ENCODE assay signal across 30 cellular contexts in the genomic region with DNA sequence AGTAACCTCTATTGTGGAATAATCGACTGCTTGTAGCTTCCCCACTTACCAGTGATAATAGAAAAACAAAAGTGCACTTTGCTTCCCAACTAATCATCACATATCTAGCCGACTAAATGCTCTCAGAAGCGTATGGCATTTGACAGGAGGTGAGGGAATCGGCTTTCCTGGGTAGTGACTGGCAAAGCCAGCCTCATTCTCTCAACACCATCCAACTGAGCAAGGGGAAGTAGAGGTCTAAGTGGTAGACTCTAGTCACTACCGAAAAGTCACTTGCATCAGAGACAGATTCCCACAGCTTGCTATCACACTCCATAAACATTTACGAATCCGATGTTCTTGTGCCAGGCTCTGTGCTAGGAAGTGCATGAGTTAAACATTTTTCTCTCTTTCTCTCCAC. TPM values are rescaled to one million over a fixed set of nuclear protein-coding genes. Genes with fewer than 3 reads are reported as not detected.
"Had no signal": no experiment of that assay in that cellular context is flagged by ENCODE, and none has a peak within 500 bp of the region (broad histone marks: within the 10 kb centered on the region; RNA-seq: fewer than 3 reads in every experiment).

No MANE protein-coding gene starts in this region.

- H3K36me3 ChIP-seq: ascending aorta, breast epithelium, cardiac muscle cell, colonic mucosa, gastrocnemius medialis had no signal

- H3K27ac ChIP-seq: ascending aorta, breast epithelium, colonic mucosa, foreskin keratinocyte, gastrocnemius medialis had no signal

- H3K4me3 ChIP-seq: ascending aorta, breast epithelium, cardiac muscle cell, colonic mucosa, gastrocnemius medialis had no signal

- DNase-seq: activated CD4-positive, alpha-beta memory T cell treated with anti-CD3 and anti-CD28 coated beads for 36 hours; activated CD4-positive, alpha-beta T cell treated with anti-CD3 and anti-CD28 coated beads for 36 hours; activated CD4-positive, alpha-beta T cell treated with anti-CD3 and anti-CD28 coated beads, Interleukin-2, amount 10 ng/mL, durations not matched to agents 24 days and 14 days; activated CD4-positive, CD25-positive, alpha-beta regulatory T cell; activated CD4-positive, CD25-positive, alpha-beta regulatory T cell treated with anti-CD3 and anti-CD28 coated beads, Interleukin-2, amount 50 U/mL, for 72 hours; activated CD8-positive, alpha-beta memory T cell treated with anti-CD3 and anti-CD28 coated beads, Interleukin-2, amount 10 ng/mL, durations not matched to agents 7 days and 5 days; activated CD8-positive, alpha-beta memory T cell treated with anti-CD3 and anti-CD28 coated beads, Interleukin-2, amount 50 U/mL, for 4 hours; activated CD8-positive, alpha-beta T cell treated with anti-CD3 and anti-CD28 coated beads, Interleukin-2, amount 10 ng/mL, durations not matched to agents 7 days and 5 days; activated effector memory CD4-positive, alpha-beta T cell treated with anti-CD3 and anti-CD28 coated beads, Interleukin-2, amount 50 U/mL, for 16 hours; activated naive CD4-positive, alpha-beta T cell treated with anti-CD3 and anti-CD28 coated beads for 36 hours; activated naive CD8-positive, alpha-beta T cell treated with anti-CD3 and anti-CD28 coated beads, Interleukin-2, amount 10 ng/mL, durations not matched to agents 7 days and 5 days; activated T-cell treated with anti-CD3 and anti-CD28 coated beads, Interleukin-2, amount 50 U/mL, for 1 hour; activated T-cell treated with anti-CD3 and anti-CD28 coated beads, Interleukin-2, amount 50 U/mL, for 48 hours; central memory CD4-positive, alpha-beta T cell; cerebellar nuclear complex; colonic mucosa; effector CD8-positive, alpha-beta T cell; foreskin keratinocyte; gastrocnemius medialis; T-helper 2 cell had no signal

- ATAC-seq: activated CD4-positive, alpha-beta T cell treated with anti-CD3 and anti-CD28 coated beads for 36 hours; activated CD8-positive, alpha-beta memory T cell treated with anti-CD3 and anti-CD28 coated beads, Interleukin-2, amount 10 ng/mL, durations not matched to agents 7 days and 5 days; activated CD8-positive, alpha-beta T cell treated with anti-CD3 and anti-CD28 coated beads, Interleukin-2, amount 10 ng/mL, durations not matched to agents 7 days and 5 days; activated naive CD4-positive, alpha-beta T cell treated with anti-CD3 and anti-CD28 coated beads, Interleukin-2, amount 50 U/mL, for 72 hours; esophagus mucosa; foreskin keratinocyte; gastrocnemius medialis had no signal

- H3K27me3 ChIP-seq: ascending aorta, breast epithelium, cardiac muscle cell, colonic mucosa, foreskin keratinocyte, gastrocnemius medialis had no signal

- H3K9me3 ChIP-seq: ascending aorta, breast epithelium, colonic mucosa, gastrocnemius medialis had no signal

- H3K4me1 ChIP-seq: breast epithelium, colonic mucosa, foreskin keratinocyte, gastrocnemius medialis had no signal

- FAIRE-seq: endometrium had no signal

RNA-seq across cellular contexts. Expression of a gene that starts 12.1 kb away (rescaled TPM):
- total RNA-seq: activated CD4-positive, alpha-beta memory T cell treated with anti-CD3 and anti-CD28 coated beads for 36 hours; activated CD4-positive, alpha-beta T cell treated with anti-CD3 and anti-CD28 coated beads for 36 hours; activated CD4-positive, alpha-beta T cell treated with anti-CD3 and anti-CD28 coated beads, Interleukin-2, amount 10 ng/mL, durations not matched to agents 24 days and 14 days; activated CD8-positive, alpha-beta memory T cell treated with anti-CD3 and anti-CD28 coated beads for 36 hours; activated CD8-positive, alpha-beta memory T cell treated with anti-CD3 and anti-CD28 coated beads, Interleukin-2, amount 10 ng/mL, durations not matched to agents 7 days and 5 days; activated CD8-positive, alpha-beta T cell treated with anti-CD3 and anti-CD28 coated beads, Interleukin-2, amount 10 ng/mL, durations not matched to agents 7 days and 5 days; activated naive CD4-positive, alpha-beta T cell treated with anti-CD3 and anti-CD28 coated beads for 36 hours; activated naive CD4-positive, alpha-beta T cell treated with anti-CD3 and anti-CD28 coated beads, Interleukin-2, amount 50 U/mL, for 72 hours; activated naive CD8-positive, alpha-beta T cell treated with anti-CD3 and anti-CD28 coated beads, Interleukin-2, amount 10 ng/mL, durations not matched to agents 7 days and 5 days; activated T-helper 1 cell treated with anti-CD3 and anti-CD28 coated beads, Interleukin-12 subunit alpha, Interleukin-12 subunit beta, Interleukin-2, Interleukin-4 antibody, amounts not matched to agents 30 ng/mL and 10 ng/mL and 1 ng/mL, durations not matched to agents 14 hours and 24 hours and 36 hours; activated T-helper 2 cell treated with anti-CD3 and anti-CD28 coated beads, Interferon-gamma antibody, Interleukin-2, Interleukin-4, amounts not matched to agents 10 μg/mL and 5 μg/mL and 100 μg/mL, durations not matched to agents 14 hours and 24 hours and 36 hours; T-helper 1 cell treated with Interleukin-12 subunit alpha and Interleukin-12 subunit beta and Interleukin-4 antibody, amounts not matched to agents 30 ng/mL and 1 ng/mL, for 36 hours had no signal
